ENCODE assay signal across 9 cellular contexts in the genomic region with DNA sequence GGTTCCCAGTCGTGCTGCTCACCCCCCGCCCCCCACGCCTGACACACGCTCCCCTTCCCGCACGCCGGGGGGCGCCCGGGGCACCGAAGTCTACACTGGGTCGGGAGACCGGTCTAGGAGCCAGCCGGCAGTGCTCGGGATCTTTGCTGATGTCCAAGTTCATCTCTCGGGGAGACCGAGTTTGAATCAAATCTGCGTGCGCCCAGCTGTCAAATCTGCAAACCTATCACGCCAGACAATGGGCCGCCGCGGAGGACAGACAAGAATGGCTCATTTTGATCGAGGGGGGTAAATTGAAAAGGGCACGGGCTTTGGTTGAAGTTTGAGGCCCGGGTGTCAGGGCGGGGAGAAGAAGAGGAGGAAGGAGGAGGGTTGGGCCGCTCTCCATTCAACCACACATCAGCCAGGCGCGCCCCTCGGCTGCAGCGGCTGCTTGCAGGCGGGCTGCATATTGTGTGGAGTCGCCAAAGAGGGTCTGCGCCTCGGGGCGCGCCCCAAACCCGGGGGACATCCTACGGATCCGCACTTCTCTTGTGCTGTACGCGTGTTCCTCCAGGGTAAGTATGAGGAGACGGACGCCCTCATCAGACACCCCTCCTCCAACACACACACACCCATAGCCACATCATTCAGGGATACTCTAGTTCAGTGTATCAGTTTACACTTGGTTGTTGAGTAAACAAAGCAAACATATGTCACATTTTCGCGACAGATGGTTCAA. TPM values are rescaled to one million over a fixed set of nuclear protein-coding genes. Genes with fewer than 3 reads are reported as not detected.
A peak's percentile ranks its signal among the peaks of the same experiment; 100 is the strongest.
DNase-seq lines count a peak whose midpoint lies in the region; ATAC-seq, FAIRE-seq and TF ChIP-seq lines count a peak whose summit lies in the region.
"Had no signal": no experiment of that assay in that cellular context is flagged by ENCODE, and none has a peak within 500 bp of the region (broad histone marks: within the 10 kb centered on the region; RNA-seq: fewer than 3 reads in every experiment).

No MANE protein-coding gene starts in this region.

- no peaks in the 10 kb centered on the region for H3K79me2 ChIP-seq in endothelial cell of umbilical vein (ENCODE audit: control insufficient read depth, insufficient read depth, low read length)

- DNase-seq in BE2C (no peak), NCI-H1092 (lab: John Stamatoyannopoulos, UW) (peak; percentile 4), endothelial cell of umbilical vein (ENCODE audit: low read depth, low spot score) (no peak), DMS114 treated with DMSO at 0.1 percent for 48 hours (lab: John Stamatoyannopoulos, UW; ENCODE audit: unreplicated experiment) (no peak), Ammon's horn (ENCODE audit: low spot score) (no peak)
- DNase-seq in effector memory CD8-positive, alpha-beta T cell: no peak
- DNase-seq: RPMI8226 had no signal

- no peak for TF ChIP-seq POLR2A in endothelial cell of umbilical vein (IDR thresholded peaks at IDR 0.05; ENCODE audit: low read depth, low read length)

- no peak overlapping the region for H2AFZ ChIP-seq in endothelial cell of umbilical vein (ENCODE audit: low read depth, low read length)
- H2AFZ ChIP-seq in neuron (ENCODE audit: low read depth, low read length): peak overlapping the region; percentile 87

- no peaks in the 10 kb centered on the region for H3K4me1 Mint-ChIP-seq in effector memory CD8-positive, alpha-beta T cell (ENCODE audit: low read depth in 2 of 2)

- peaks cover 3% of the 10 kb centered on the region for H3K36me3 Mint-ChIP-seq in effector memory CD8-positive, alpha-beta T cell (ENCODE audit: insufficient read depth)

- ATAC-seq in effector memory CD8-positive, alpha-beta T cell (replicated peaks): no peak
- ATAC-seq in GM19452 (IDR thresholded peaks at IDR 0.05; ENCODE audit: unreplicated experiment): no peak

- no peaks in the 10 kb centered on the region for H3K4me1 ChIP-seq in BE2C
- H3K4me1 ChIP-seq in endothelial cell of umbilical vein (ENCODE audit: control insufficient read depth, extremely low read depth, insufficient read depth, low read length): peaks cover 11% of the 10 kb centered on the region
- H3K4me1 ChIP-seq in neuron (ENCODE audit: insufficient read depth, low read length): peaks cover 26% of the 10 kb centered on the region

- no peaks in the 10 kb centered on the region for H3K9me1 ChIP-seq in endothelial cell of umbilical vein (replicated peaks; ENCODE audit: control insufficient read depth, extremely low read depth, insufficient read depth, low read length)

- FAIRE-seq in endothelial cell of umbilical vein (lab: Jason Lieb, UNC): no peak

- H3K4me3 Mint-ChIP-seq in effector memory CD8-positive, alpha-beta T cell: peak overlapping the region in 1 of 2 donors; percentile 58

- H3K27ac Mint-ChIP-seq in effector memory CD8-positive, alpha-beta T cell: no peak overlapping the region

- H3K4me3 ChIP-seq in BE2C (ENCODE audit: low read depth, low read length): peak overlapping the region; percentile 31
- no peak overlapping the region for H3K4me3 ChIP-seq in endothelial cell of umbilical vein (replicated peaks in 1 of 3; ENCODE audit: insufficient read depth in 1 of 3, low read depth in 1 of 3, low read length in 3 of 3)
- peak overlapping the region; percentile 61 for H3K4me3 ChIP-seq in neuron (ENCODE audit: low read length)

- no peaks in the 10 kb centered on the region for H3K36me3 ChIP-seq in BE2C
- no peaks in the 10 kb centered on the region for H3K36me3 ChIP-seq in endothelial cell of umbilical vein (ENCODE audit: control insufficient read depth in 2 of 2, extremely low read depth in 1 of 2, insufficient read depth in 2 of 2, low read length in 2 of 2)
- no peaks in the 10 kb centered on the region for H3K36me3 ChIP-seq in neuron (ENCODE audit: insufficient read depth, low read length)

- H3K27me3 ChIP-seq in BE2C (peaks cover 62% of the 10 kb centered on the region), endothelial cell of umbilical vein (ENCODE audit: control insufficient read depth in 2 of 2, insufficient read depth in 2 of 2, low read length in 2 of 2) (peaks cover 47 to 64% of the 10 kb centered on the region in 2 experiments), neuron (ENCODE audit: insufficient read depth, low read length) (no peaks in the 10 kb centered on the region)

- POLR2A ChIA-PET in endothelial cell of umbilical vein (lab: Charles Lee): no interaction called here

- CTCF ChIA-PET in endothelial cell of umbilical vein (lab: Charles Lee): no interaction called here

- no peak overlapping the region for H3K4me2 ChIP-seq in endothelial cell of umbilical vein (ENCODE audit: insufficient read depth, low read length)

- TF ChIP-seq CTCF in BE2C (IDR thresholded peaks at IDR 0.05; ENCODE audit: low read depth, low read length) (no peak), endothelial cell of umbilical vein (IDR thresholded peaks at IDR 0.05; ENCODE audit: extremely low read depth in 1 of 2, insufficient read depth in 1 of 2, low read depth in 1 of 2, low read length in 2 of 2) (no peak)

- no TSS peak for BruUV-seq in endothelial cell of umbilical vein (replicated peaks; lab: Mats Ljungman, UMichigan)

- H3K27ac ChIP-seq in endothelial cell of umbilical vein (ENCODE audit: insufficient read depth, low read depth, low read length): no peak overlapping the region

- intact Hi-C loops in endothelial cell of umbilical vein (cut with micrococcal nuclease): loop anchor here (5.0 kb wide), 3 partner anchors 322 to 472 kb away; no protein-coding TSS in a partner anchor

- peaks cover 25 to 38% of the 10 kb centered on the region in 2 donors for H3K27me3 Mint-ChIP-seq in effector memory CD8-positive, alpha-beta T cell

- H4K20me1 ChIP-seq in endothelial cell of umbilical vein (replicated peaks; ENCODE audit: control insufficient read depth, extremely low read depth, insufficient read depth, low read length): no peaks in the 10 kb centered on the region

- peaks cover 4 to 7% of the 10 kb centered on the region in 2 donors for H3K9me3 Mint-ChIP-seq in effector memory CD8-positive, alpha-beta T cell

- H3K9me3 ChIP-seq in BE2C (no peaks in the 10 kb centered on the region), endothelial cell of umbilical vein (replicated peaks; ENCODE audit: control insufficient read depth, insufficient read depth, low read length) (no peaks in the 10 kb centered on the region), neuron (ENCODE audit: low read length) (no peaks in the 10 kb centered on the region)

- H3K9ac ChIP-seq in endothelial cell of umbilical vein (replicated peaks; ENCODE audit: extremely low read depth, insufficient read depth, low read length): no peak overlapping the region

- dilution Hi-C loops in endothelial cell of umbilical vein (cut with MboI; ENCODE audit: extremely low pct_ligation_motif_present, low sequenced_read_pairs): no loop called here

TF ChIP-seq in endothelial cell of umbilical vein, 7 proteins besides CTCF, POLR2A, EP300 and RAD21:
- peak; percentile 40 for TF ChIP-seq EZH2 (IDR thresholded peaks at IDR 0.05; ENCODE audit: borderline replicate concordance, low read depth, low read length, severe bottlenecking)
- TF ChIP-seq GATA2 (IDR thresholded peaks at IDR 0.05; ENCODE audit: insufficient read depth, insufficient read length, low read depth, low read length): no peak

RNA-seq across cellular contexts. Expression of a gene that starts 1.3 kb away (rescaled TPM):
- polyA plus RNA-seq in BE2C (2012; ENCODE audit: insufficient read depth, insufficient read length, low read depth): not detected
- total RNA-seq in endothelial cell of umbilical vein: 0.88 and 0.95 TPM in 2 replicates
- 0.22 and 0.57 TPM in 2 replicates for polyA plus RNA-seq in endothelial cell of umbilical vein
- 0.17 and 0.28 TPM in 2 replicates for polyA plus RNA-seq in endothelial cell of umbilical vein (2011; cell fraction: cytosol; rRNA removed)
- polyA plus RNA-seq in endothelial cell of umbilical vein (2011; cell fraction: nucleus; rRNA removed): 0.10 and 0.25 TPM in 2 replicates
- polyA plus RNA-seq in endothelial cell of umbilical vein (2012): not detected in 2 replicates
- polyA minus RNA-seq in endothelial cell of umbilical vein: 0.10 and 0.23 TPM in 2 replicates
- polyA minus RNA-seq in endothelial cell of umbilical vein (2011; cell fraction: cytosol; rRNA and poly(A)+ RNA removed): not detected
- 0.14 and 0.38 TPM in 2 replicates for polyA minus RNA-seq in endothelial cell of umbilical vein (2011; cell fraction: nucleus; rRNA and poly(A)+ RNA removed)

RNA-seq across cellular contexts. Expression of a gene that starts 49.9 kb away (rescaled TPM):
- polyA plus RNA-seq in BE2C (2012; ENCODE audit: insufficient read depth, insufficient read length, low read depth): 0.59 TPM
- not detected in 2 replicates for total RNA-seq in endothelial cell of umbilical vein
- not detected in 2 replicates for polyA plus RNA-seq in endothelial cell of umbilical vein
- not detected in 2 replicates for polyA plus RNA-seq in endothelial cell of umbilical vein (2011; cell fraction: cytosol; rRNA removed)
- not detected in 2 replicates for polyA plus RNA-seq in endothelial cell of umbilical vein (2011; cell fraction: nucleus; rRNA removed)
- polyA plus RNA-seq in endothelial cell of umbilical vein (2012): not detected in 2 replicates
- polyA minus RNA-seq in endothelial cell of umbilical vein: not detected in 2 replicates
- polyA minus RNA-seq in endothelial cell of umbilical vein (2011; cell fraction: cytosol; rRNA and poly(A)+ RNA removed): not detected
- not detected in 2 replicates for polyA minus RNA-seq in endothelial cell of umbilical vein (2011; cell fraction: nucleus; rRNA and poly(A)+ RNA removed)

Comparison
In these comparisons a context has a peak if more than half of its experiments do, and no peak if none do; other contexts are left out.
1. H3K4me3 ChIP-seq: peak in BE2C (single experiment) and neuron (single experiment); none in endothelial cell of umbilical vein (0 of 3).